17 cellular contexts compared by ENCODE assay signal in genomic region chr3:58154752-58155449, GRCh38. TPM values are rescaled to one million over a fixed set of nuclear protein-coding genes. Genes with fewer than 3 reads are reported as not detected.
DNase-seq lines count a peak whose midpoint lies in the region; ATAC-seq and TF ChIP-seq lines count a peak whose summit lies in the region.
"Had no signal": no experiment of that assay in that cellular context is flagged by ENCODE, and none has a peak within 500 bp of the region (broad histone marks: within the 10 kb centered on the region; RNA-seq: fewer than 3 reads in every experiment).

No MANE protein-coding gene starts in this region.

- H3K9me3 Mint-ChIP-seq in activated T-helper 17 cell treated with anti-CD3 and anti-CD28 coated beads, Interleukin-2, amount 50 U/mL, for 72 hours: no peaks in the 10 kb centered on the region
- no peaks in the 10 kb centered on the region for H3K9me3 Mint-ChIP-seq in progenitor cell of endocrine pancreas (ENCODE audit: low read depth)
- H3K9me3 Mint-ChIP-seq: CD4-positive, alpha-beta memory T cell; HFFc6 had no signal

- TF ChIP-seq CTCF in progenitor cell of endocrine pancreas (IDR thresholded peaks at IDR 0.05; ENCODE audit: unreplicated experiment): no peak

- ATAC-seq in activated T-helper 17 cell treated with anti-CD3 and anti-CD28 coated beads, Interleukin-2, amount 50 U/mL, for 72 hours (replicated peaks): no peak
- peak; percentile 27 for ATAC-seq in left lobe of liver
- no peak for ATAC-seq in HG02642 (IDR thresholded peaks at IDR 0.05; ENCODE audit: poor library complexity, unreplicated experiment)
- ATAC-seq: K562, PC-3 had no signal

- H3K36me3 Mint-ChIP-seq in activated T-helper 17 cell treated with anti-CD3 and anti-CD28 coated beads, Interleukin-2, amount 50 U/mL, for 72 hours (ENCODE audit: low read depth): peaks cover 19% of the 10 kb centered on the region
- H3K36me3 Mint-ChIP-seq in progenitor cell of endocrine pancreas (ENCODE audit: insufficient read depth): peaks cover 16% of the 10 kb centered on the region

- in situ Hi-C loops in ACHN (cut with HindIII; ENCODE audit: low pct_ligation_motif_present, low pct_unique_long_range_greater_than_20kb, low sequenced_read_pairs): loop anchor here (10.0 kb wide), 1 partner anchor 60 kb away; no protein-coding TSS in a partner anchor

- peak; percentile 8 for DNase-seq in HuH-7 (ENCODE audit: low spot score)
- no peak for DNase-seq in left lobe of liver (ENCODE audit: low spot score)
- DNase-seq in progenitor cell of endocrine pancreas (ENCODE audit: low spot score, unreplicated experiment): no peak
- DNase-seq in ACHN: no peak
- no peak for DNase-seq in cortex of kidney (lab: John Stamatoyannopoulos, UW)
- no peak for DNase-seq in NCI-H345 (lab: John Stamatoyannopoulos, UW)
- DNase-seq: CD4-positive, alpha-beta memory T cell; GF-D8; HFFc6; NCI-H1417 treated with DMSO at 0.1 percent for 48 hours; NCI-H1930; NCI-H748 treated with DMSO at 0.1 percent for 48 hours; PC-3; SJCRH30 had no signal

- H3K27me3 Mint-ChIP-seq in activated T-helper 17 cell treated with anti-CD3 and anti-CD28 coated beads, Interleukin-2, amount 50 U/mL, for 72 hours: no peaks in the 10 kb centered on the region
- H3K27me3 Mint-ChIP-seq in progenitor cell of endocrine pancreas: no peaks in the 10 kb centered on the region
- H3K27me3 Mint-ChIP-seq: CD4-positive, alpha-beta memory T cell had no signal

- H3K4me3 Mint-ChIP-seq in activated T-helper 17 cell treated with anti-CD3 and anti-CD28 coated beads, Interleukin-2, amount 50 U/mL, for 72 hours: no peak overlapping the region
- H3K4me3 Mint-ChIP-seq in progenitor cell of endocrine pancreas (ENCODE audit: low read depth): no peak overlapping the region
- H3K4me3 Mint-ChIP-seq: CD4-positive, alpha-beta memory T cell; HFFc6 had no signal

- H3K4me1 Mint-ChIP-seq in activated T-helper 17 cell treated with anti-CD3 and anti-CD28 coated beads, Interleukin-2, amount 50 U/mL, for 72 hours: peaks cover 5% of the 10 kb centered on the region
- H3K4me1 Mint-ChIP-seq in progenitor cell of endocrine pancreas (ENCODE audit: low read depth): no peaks in the 10 kb centered on the region
- H3K4me1 Mint-ChIP-seq: CD4-positive, alpha-beta memory T cell had no signal

- peak overlapping the region; percentile 63 for H3K27ac Mint-ChIP-seq in activated T-helper 17 cell treated with anti-CD3 and anti-CD28 coated beads, Interleukin-2, amount 50 U/mL, for 72 hours
- peak overlapping the region; percentile 69 for H3K27ac Mint-ChIP-seq in progenitor cell of endocrine pancreas
- H3K27ac Mint-ChIP-seq: HFFc6 had no signal

RNA-seq across cellular contexts. Expression of gene DNASE1L3, which starts 55.9 kb away (rescaled TPM):
- total RNA-seq in activated T-helper 17 cell treated with anti-CD3 and anti-CD28 coated beads, Interleukin-2, amount 50 U/mL, for 72 hours: not detected
- 33.0 TPM for total RNA-seq in left lobe of liver
- total RNA-seq in progenitor cell of endocrine pancreas: not detected in 2 replicates
- total RNA-seq: CD4-positive, alpha-beta memory T cell; HFFc6; K562; SJCRH30 had no signal

Comparison
In these comparisons a context has a peak if more than half of its experiments do, and no peak if none do; other contexts are left out.
1. RNA of gene DNASE1L3, which starts 55.9 kb away (total RNA-seq): 33.0 TPM in left lobe of liver (single experiment); not detected in activated T-helper 17 cell treated with anti-CD3 and anti-CD28 coated beads, Interleukin-2, amount 50 U/mL, for 72 hours and not detected in progenitor cell of endocrine pancreas; every median in the first group is over 10 times any median in the second.